18 cellular contexts compared by ENCODE assay signal in genomic region chr1:220926146-220926545, GRCh38. TPM values are rescaled to one million over a fixed set of nuclear protein-coding genes. Genes with fewer than 3 reads are reported as not detected.
DNase-seq lines count a peak whose midpoint lies in the region; ATAC-seq and TF ChIP-seq lines count a peak whose summit lies in the region.
"Had no signal": no experiment of that assay in that cellular context is flagged by ENCODE, and none has a peak within 500 bp of the region (broad histone marks: within the 10 kb centered on the region; RNA-seq: fewer than 3 reads in every experiment).

No MANE protein-coding gene starts in this region.

- no peaks in the 10 kb centered on the region for H3K36me3 Mint-ChIP-seq in activated CD4-positive, alpha-beta memory T cell treated with anti-CD3 and anti-CD28 coated beads for 36 hours
- no peaks in the 10 kb centered on the region for H3K36me3 Mint-ChIP-seq in activated T-cell treated with anti-CD3 and anti-CD28 coated beads, Interleukin-2, amount 50 U/mL, for 24 hours (ENCODE audit: low read depth)
- H3K36me3 Mint-ChIP-seq: activated naive CD8-positive, alpha-beta T cell treated with anti-CD3 and anti-CD28 coated beads, Interleukin-2, amount 10 ng/mL, durations not matched to agents 7 days and 5 days; CD14-positive monocyte; mesothelial cell of epicardium had no signal

- intact Hi-C loops in activated CD4-positive, alpha-beta memory T cell treated with anti-CD3 and anti-CD28 coated beads for 36 hours (cut with micrococcal nuclease): no loop called here
- intact Hi-C loops in left colon (cut with DNase I, micrococcal nuclease): no loop called here

- H3K9me3 Mint-ChIP-seq in activated CD4-positive, alpha-beta memory T cell treated with anti-CD3 and anti-CD28 coated beads for 36 hours: no peaks in the 10 kb centered on the region
- no peaks in the 10 kb centered on the region for H3K9me3 Mint-ChIP-seq in activated T-cell treated with anti-CD3 and anti-CD28 coated beads, Interleukin-2, amount 50 U/mL, for 24 hours
- H3K9me3 Mint-ChIP-seq: activated naive CD8-positive, alpha-beta T cell treated with anti-CD3 and anti-CD28 coated beads, Interleukin-2, amount 10 ng/mL, durations not matched to agents 7 days and 5 days; mesothelial cell of epicardium had no signal

- H3K27ac Mint-ChIP-seq in activated CD4-positive, alpha-beta memory T cell treated with anti-CD3 and anti-CD28 coated beads for 36 hours: no peak overlapping the region
- no peak overlapping the region for H3K27ac Mint-ChIP-seq in activated T-cell treated with anti-CD3 and anti-CD28 coated beads, Interleukin-2, amount 50 U/mL, for 24 hours
- H3K27ac Mint-ChIP-seq: activated naive CD8-positive, alpha-beta T cell treated with anti-CD3 and anti-CD28 coated beads, Interleukin-2, amount 10 ng/mL, durations not matched to agents 7 days and 5 days; CD14-positive monocyte; effector memory CD8-positive, alpha-beta T cell; mesothelial cell of epicardium had no signal

- ATAC-seq in left colon: no peak
- ATAC-seq: effector memory CD8-positive, alpha-beta T cell; Right ventricle myocardium inferior had no signal

- H3K9me3 ChIP-seq in MG63: no peaks in the 10 kb centered on the region

- TF ChIP-seq CTCF in astrocyte of the spinal cord (IDR thresholded peaks at IDR 0.05; ENCODE audit: low read depth, low read length): no peak

- CTCF ChIA-PET in activated CD4-positive, alpha-beta memory T cell treated with anti-CD3 and anti-CD28 coated beads for 36 hours (lab: Charles Lee): no interaction called here

- no peaks in the 10 kb centered on the region for H3K27me3 ChIP-seq in MG63

- peaks cover 8% of the 10 kb centered on the region for H3K27me3 Mint-ChIP-seq in activated CD4-positive, alpha-beta memory T cell treated with anti-CD3 and anti-CD28 coated beads for 36 hours
- H3K27me3 Mint-ChIP-seq in activated T-cell treated with anti-CD3 and anti-CD28 coated beads, Interleukin-2, amount 50 U/mL, for 24 hours: peaks cover 18% of the 10 kb centered on the region
- H3K27me3 Mint-ChIP-seq: activated naive CD8-positive, alpha-beta T cell treated with anti-CD3 and anti-CD28 coated beads, Interleukin-2, amount 10 ng/mL, durations not matched to agents 7 days and 5 days had no signal

- H3K36me3 ChIP-seq in MG63: no peaks in the 10 kb centered on the region

- H3K4me3 Mint-ChIP-seq in activated CD4-positive, alpha-beta memory T cell treated with anti-CD3 and anti-CD28 coated beads for 36 hours: no peak overlapping the region
- no peak overlapping the region for H3K4me3 Mint-ChIP-seq in activated T-cell treated with anti-CD3 and anti-CD28 coated beads, Interleukin-2, amount 50 U/mL, for 24 hours
- H3K4me3 Mint-ChIP-seq: activated naive CD8-positive, alpha-beta T cell treated with anti-CD3 and anti-CD28 coated beads, Interleukin-2, amount 10 ng/mL, durations not matched to agents 7 days and 5 days; CD14-positive monocyte; effector memory CD8-positive, alpha-beta T cell; mesothelial cell of epicardium had no signal

- H3K4me3 ChIP-seq in MG63 (no peak overlapping the region), astrocyte of the spinal cord (ENCODE audit: low read depth, low read length) (no peak overlapping the region)

- DNase-seq in EL (peak; percentile 40), MG63 (peak; percentile 71), astrocyte of the spinal cord (ENCODE audit: low read depth, low spot score) (peak; percentile 7), retina (peak; percentile 45), left colon (no peak), NCI-H526 treated with DMSO at 0.1 percent for 48 hours (lab: John Stamatoyannopoulos, UW) (no peak)
- no peak for DNase-seq in activated CD4-positive, alpha-beta memory T cell treated with anti-CD3 and anti-CD28 coated beads for 36 hours
- no peak for DNase-seq in activated T-cell treated with anti-CD3 and anti-CD28 coated beads, Interleukin-2, amount 50 U/mL, for 24 hours
- DNase-seq: activated naive CD8-positive, alpha-beta T cell treated with anti-CD3 and anti-CD28 coated beads, Interleukin-2, amount 10 ng/mL, durations not matched to agents 7 days and 5 days; central memory CD4-positive, alpha-beta T cell; effector memory CD8-positive, alpha-beta T cell; islet precursor cell; KG1; NK-92 treated with Interleukin-12 subunit alpha and Interleukin-12 subunit beta, amount 100 ng/mL, for 24 hours; T-helper 2 cell had no signal

- POLR2A ChIA-PET in activated CD4-positive, alpha-beta memory T cell treated with anti-CD3 and anti-CD28 coated beads for 36 hours (lab: Charles Lee): no interaction called here

- no peaks in the 10 kb centered on the region for H3K4me1 Mint-ChIP-seq in activated CD4-positive, alpha-beta memory T cell treated with anti-CD3 and anti-CD28 coated beads for 36 hours (ENCODE audit: low read depth)
- H3K4me1 Mint-ChIP-seq in activated T-cell treated with anti-CD3 and anti-CD28 coated beads, Interleukin-2, amount 50 U/mL, for 24 hours (ENCODE audit: low read depth): no peaks in the 10 kb centered on the region
- H3K4me1 Mint-ChIP-seq: activated naive CD8-positive, alpha-beta T cell treated with anti-CD3 and anti-CD28 coated beads, Interleukin-2, amount 10 ng/mL, durations not matched to agents 7 days and 5 days; mesothelial cell of epicardium had no signal

- in situ Hi-C loops in astrocyte of the spinal cord (cut with HindIII; ENCODE audit: low sequenced_read_pairs): no loop called here

RNA-seq across cellular contexts. Expression of gene HLX, which starts 46.9 kb away (rescaled TPM):
- total RNA-seq in MG63 (2014; rRNA removed; shearing (Covaris generic); ENCODE audit: low replicate concordance): 2.0 and 5.6 TPM in 2 replicates
- under 1 TPM in 1 of 2 experiments, not detected in 1; 0.19 TPM for total RNA-seq in activated CD4-positive, alpha-beta memory T cell treated with anti-CD3 and anti-CD28 coated beads for 36 hours
- 10 to 100 TPM in 1 of 2 donors, 1 to 10 TPM in 1; 3.1 to 12.3 TPM for total RNA-seq in left colon

Comparison
In these comparisons a context has a peak if more than half of its experiments do, and no peak if none do; other contexts are left out.
1. DNase-seq: peak in EL (single experiment), MG63 (single experiment), astrocyte of the spinal cord (single experiment) and retina (single experiment); none in activated CD4-positive, alpha-beta memory T cell treated with anti-CD3 and anti-CD28 coated beads for 36 hours (single experiment), left colon (0 of 2), NCI-H526 treated with DMSO at 0.1 percent for 48 hours (single experiment) and activated T-cell treated with anti-CD3 and anti-CD28 coated beads, Interleukin-2, amount 50 U/mL, for 24 hours (single experiment).